ENCODE assay signal across 10 cellular contexts in the genomic region with DNA sequence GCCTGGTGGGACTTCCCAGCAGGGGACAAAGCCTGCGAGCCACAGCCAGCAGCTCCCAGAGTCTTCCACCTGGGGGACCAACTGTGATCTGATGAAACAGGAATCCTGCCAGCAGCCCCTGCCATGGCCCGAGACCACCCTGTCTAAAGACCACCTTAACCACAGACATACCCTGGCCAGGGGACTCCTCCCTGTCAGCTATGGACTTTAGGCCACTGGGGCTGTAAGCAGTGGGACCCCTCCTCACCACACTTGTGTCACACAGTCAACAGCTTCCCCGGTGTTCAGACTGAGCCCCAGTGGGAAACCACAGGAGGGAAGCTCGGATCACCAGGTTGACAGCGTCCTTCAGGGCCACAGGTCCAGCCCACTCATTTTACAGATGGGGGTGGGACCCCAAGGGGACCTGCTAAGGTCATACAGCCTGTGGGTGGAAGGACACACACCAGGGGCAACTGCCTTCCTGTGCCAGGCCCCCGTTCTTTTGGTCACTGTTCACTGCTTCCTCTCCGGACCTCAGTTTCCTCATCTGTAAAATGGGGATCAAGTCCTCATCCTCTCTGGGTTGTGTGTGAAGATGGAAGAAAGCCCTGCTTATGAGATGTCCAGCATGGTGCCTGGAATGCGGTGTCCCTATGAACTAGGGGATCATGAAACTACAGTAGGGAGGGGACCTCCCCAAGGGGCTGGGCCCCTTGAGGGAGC. TPM values are rescaled to one million over a fixed set of nuclear protein-coding genes. Genes with fewer than 3 reads are reported as not detected.
DNase-seq lines count a peak whose midpoint lies in the region; ATAC-seq and TF ChIP-seq lines count a peak whose summit lies in the region.
"Had no signal": no experiment of that assay in that cellular context is flagged by ENCODE, and none has a peak within 500 bp of the region (broad histone marks: within the 10 kb centered on the region; RNA-seq: fewer than 3 reads in every experiment).

No MANE protein-coding gene starts in this region.

- H3K27ac Mint-ChIP-seq in nephron: peak overlapping the region; percentile 67 to 92 (median 78)
- H3K27ac Mint-ChIP-seq in activated T-cell treated with anti-CD3 and anti-CD28 coated beads, Interleukin-2, amount 50 U/mL, for 72 hours: no peak overlapping the region

- H3K27me3 ChIP-seq in heart left ventricle (no peaks in the 10 kb centered on the region), dorsolateral prefrontal cortex (peaks cover 0 to 29% (median 2%) of the 10 kb centered on the region in 45 donors)

- peaks cover 48% of the 10 kb centered on the region for H3K4me1 Mint-ChIP-seq in nephron
- peaks cover 26% of the 10 kb centered on the region for H3K4me1 Mint-ChIP-seq in activated T-cell treated with anti-CD3 and anti-CD28 coated beads, Interleukin-2, amount 50 U/mL, for 72 hours (ENCODE audit: low read depth)

- H3K36me3 ChIP-seq in heart left ventricle: peaks cover 5 to 52% (median 25%) of the 10 kb centered on the region in 9 donors
- no peaks in the 10 kb centered on the region for H3K36me3 ChIP-seq in urinary bladder (ENCODE audit: insufficient read depth)

- H3K36me3 Mint-ChIP-seq in nephron (ENCODE audit: low read depth): peaks cover 21% of the 10 kb centered on the region
- H3K36me3 Mint-ChIP-seq in activated T-cell treated with anti-CD3 and anti-CD28 coated beads, Interleukin-2, amount 50 U/mL, for 72 hours (ENCODE audit: insufficient read depth in 2 of 2): no peaks in the 10 kb centered on the region

- 34 to 51% (median 38%) methylated on average over 5 to 8 of the region's 8 CpGs for WGBS in heart left ventricle, 4 donors
- 82% methylated on average over 8 of the region's 8 CpGs for WGBS in urinary bladder

- no peaks in the 10 kb centered on the region for H3K9me3 ChIP-seq in heart left ventricle

- H3K4me3 ChIP-seq in heart left ventricle (peak overlapping the region in 9 of 12 donors; percentile 5 to 52 (median 39)), dorsolateral prefrontal cortex (peak overlapping the region in 2 of 59 donors; percentile 4 to 19), urinary bladder (ENCODE audit: low read depth, low read length) (no peak overlapping the region)

- peak in 2 of 5 donors; percentile 10 to 33 for DNase-seq in heart left ventricle
- DNase-seq in Right ventricle myocardium inferior (ENCODE audit: missing footprints): no peak
- no peak for DNase-seq in dorsolateral prefrontal cortex
- no peak for DNase-seq in head of caudate nucleus
- DNase-seq in activated T-cell treated with anti-CD3 and anti-CD28 coated beads, Interleukin-2, amount 50 U/mL, for 72 hours: no peak
- no peak for DNase-seq in NCI-H128 (lab: John Stamatoyannopoulos, UW; ENCODE audit: unreplicated experiment)
- DNase-seq: GF-D8 had no signal

- H3K27ac ChIP-seq in heart left ventricle (peak overlapping the region; percentile 85 to 99 (median 93)), dorsolateral prefrontal cortex (peak overlapping the region in 33 of 59 donors; percentile 2 to 83 (median 58)), urinary bladder (ENCODE audit: low read depth) (peak overlapping the region; percentile 33)

- intact Hi-C loops in heart left ventricle (cut with DNase I): loop anchor here in 2 of 10 donors (5.0 kb wide), 2 partner anchors 38 to 62 kb away; no protein-coding TSS in a partner anchor
- intact Hi-C loops in Right ventricle myocardium inferior (cut with DNase I): loop anchor here (1.0 kb wide), 1 partner anchor 14 kb away; no protein-coding TSS in a partner anchor
- intact Hi-C loops in dorsolateral prefrontal cortex (cut with DNase I): no loop called here
- intact Hi-C loops in head of caudate nucleus (cut with DNase I): no loop called here

- H3K4me3 Mint-ChIP-seq in nephron: peak overlapping the region in 1 of 3 experiments; percentile 8
- H3K4me3 Mint-ChIP-seq in activated T-cell treated with anti-CD3 and anti-CD28 coated beads, Interleukin-2, amount 50 U/mL, for 72 hours: no peak overlapping the region
- H3K4me3 Mint-ChIP-seq: central memory CD8-positive, alpha-beta T cell had no signal

- TF ChIP-seq CTCF in heart left ventricle (IDR thresholded peaks at IDR 0.05) (no peak), dorsolateral prefrontal cortex (IDR thresholded peaks at IDR 0.05 in 54 of 56, conservative IDR thresholded peaks at IDR 0.05 in 2 of 56; ENCODE audit: low read depth in 1 of 56, partially characterized antibody in 56 of 56) (no peak), nephron (IDR thresholded peaks at IDR 0.05; ENCODE audit: unreplicated experiment in 3 of 3) (no peak)

- peaks cover 31 to 89% (median 81%) of the 10 kb centered on the region in 12 donors for H3K4me1 ChIP-seq in heart left ventricle
- no peaks in the 10 kb centered on the region for H3K4me1 ChIP-seq in urinary bladder (ENCODE audit: insufficient read depth)

- no peaks in the 10 kb centered on the region for H3K27me3 Mint-ChIP-seq in nephron (ENCODE audit: low read depth)
- H3K27me3 Mint-ChIP-seq in activated T-cell treated with anti-CD3 and anti-CD28 coated beads, Interleukin-2, amount 50 U/mL, for 72 hours (ENCODE audit: low read depth): no peaks in the 10 kb centered on the region
- H3K27me3 Mint-ChIP-seq: central memory CD8-positive, alpha-beta T cell had no signal

- H3K9me3 Mint-ChIP-seq in nephron: no peaks in the 10 kb centered on the region
- no peaks in the 10 kb centered on the region for H3K9me3 Mint-ChIP-seq in activated T-cell treated with anti-CD3 and anti-CD28 coated beads, Interleukin-2, amount 50 U/mL, for 72 hours
- H3K9me3 Mint-ChIP-seq: central memory CD8-positive, alpha-beta T cell had no signal

- TF ChIP-seq POLR2A in heart left ventricle (IDR thresholded peaks at IDR 0.05): no peak

- ATAC-seq in heart left ventricle (no peak), Right ventricle myocardium inferior (no peak)
- no peak for ATAC-seq in activated T-cell treated with anti-CD3 and anti-CD28 coated beads, Interleukin-2, amount 50 U/mL, for 72 hours (replicated peaks in 1 of 2)

RNA-seq across cellular contexts. Expression of a gene that starts 11.4 kb away (rescaled TPM):
- 10 to 100 TPM in 8 of 9 donors, 1 to 10 TPM in 1; 7.6 to 34.7 (median 14.8) TPM for total RNA-seq in heart left ventricle
- polyA plus RNA-seq in heart left ventricle: 10 to 100 TPM in 1 of 2 donors, 1 to 10 TPM in 1; 5.6 to 14.0 TPM
- total RNA-seq in Right ventricle myocardium inferior: 7.3 TPM
- 10 to 100 TPM in 5 of 120 experiments, 1 to 10 TPM in 115; 1.4 to 14.6 (median 4.4) TPM for total RNA-seq in dorsolateral prefrontal cortex
- 11.3 TPM for total RNA-seq in urinary bladder
- 16.2 TPM for polyA plus RNA-seq in urinary bladder
- under 1 TPM in 1 of 2 donors, not detected in 1; 0.43 TPM for total RNA-seq in activated T-cell treated with anti-CD3 and anti-CD28 coated beads, Interleukin-2, amount 50 U/mL, for 72 hours

Comparison
In these comparisons a context has a peak if more than half of its experiments do, and no peak if none do; other contexts are left out.
1. H3K27ac ChIP-seq: peak in every context shown above with its lines; median percentile 93 in heart left ventricle; 58 in dorsolateral prefrontal cortex; 33 in urinary bladder.